1 cellular context compared by ENCODE assay signal in the genomic region with DNA sequence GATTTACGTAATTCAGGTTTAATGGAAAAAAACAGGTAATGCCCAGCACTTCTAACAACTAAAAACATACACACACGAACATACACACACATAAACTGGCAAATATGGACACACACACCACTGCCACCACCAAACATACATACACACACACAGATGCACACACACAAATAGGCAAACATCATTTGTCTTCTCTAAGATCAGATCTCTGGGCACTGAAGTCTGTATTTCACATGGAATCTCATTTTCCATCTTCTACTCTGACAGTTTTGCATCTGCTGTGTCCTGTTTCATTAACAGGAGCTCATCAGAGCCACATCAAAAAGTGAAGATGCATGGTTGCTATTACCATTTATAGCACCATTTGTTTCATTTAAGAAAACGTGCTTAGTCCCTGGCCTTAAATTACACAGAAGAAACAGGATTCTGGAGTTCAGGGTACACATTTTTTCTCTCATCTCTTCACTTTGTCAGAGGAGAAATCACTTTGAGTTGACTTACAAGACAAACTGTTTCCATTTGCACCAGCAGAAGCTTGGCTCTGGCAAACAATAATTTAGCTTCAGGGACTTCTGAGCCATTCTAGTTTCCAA.
TF ChIP-seq lines count a peak whose summit lies in the region.

No MANE protein-coding gene starts in this region.

TF ChIP-seq in K562, 482 proteins besides CTCF, POLR2A, EP300 and RAD21 (continued from another document):
- TF ChIP-seq IRF9 (tag; IDR thresholded peaks at IDR 0.05): no peak
- TF ChIP-seq ZNF134 (CRISPR knock-in tag; conservative IDR thresholded peaks at IDR 0.05): no peak
- TF ChIP-seq, protein P1, sequence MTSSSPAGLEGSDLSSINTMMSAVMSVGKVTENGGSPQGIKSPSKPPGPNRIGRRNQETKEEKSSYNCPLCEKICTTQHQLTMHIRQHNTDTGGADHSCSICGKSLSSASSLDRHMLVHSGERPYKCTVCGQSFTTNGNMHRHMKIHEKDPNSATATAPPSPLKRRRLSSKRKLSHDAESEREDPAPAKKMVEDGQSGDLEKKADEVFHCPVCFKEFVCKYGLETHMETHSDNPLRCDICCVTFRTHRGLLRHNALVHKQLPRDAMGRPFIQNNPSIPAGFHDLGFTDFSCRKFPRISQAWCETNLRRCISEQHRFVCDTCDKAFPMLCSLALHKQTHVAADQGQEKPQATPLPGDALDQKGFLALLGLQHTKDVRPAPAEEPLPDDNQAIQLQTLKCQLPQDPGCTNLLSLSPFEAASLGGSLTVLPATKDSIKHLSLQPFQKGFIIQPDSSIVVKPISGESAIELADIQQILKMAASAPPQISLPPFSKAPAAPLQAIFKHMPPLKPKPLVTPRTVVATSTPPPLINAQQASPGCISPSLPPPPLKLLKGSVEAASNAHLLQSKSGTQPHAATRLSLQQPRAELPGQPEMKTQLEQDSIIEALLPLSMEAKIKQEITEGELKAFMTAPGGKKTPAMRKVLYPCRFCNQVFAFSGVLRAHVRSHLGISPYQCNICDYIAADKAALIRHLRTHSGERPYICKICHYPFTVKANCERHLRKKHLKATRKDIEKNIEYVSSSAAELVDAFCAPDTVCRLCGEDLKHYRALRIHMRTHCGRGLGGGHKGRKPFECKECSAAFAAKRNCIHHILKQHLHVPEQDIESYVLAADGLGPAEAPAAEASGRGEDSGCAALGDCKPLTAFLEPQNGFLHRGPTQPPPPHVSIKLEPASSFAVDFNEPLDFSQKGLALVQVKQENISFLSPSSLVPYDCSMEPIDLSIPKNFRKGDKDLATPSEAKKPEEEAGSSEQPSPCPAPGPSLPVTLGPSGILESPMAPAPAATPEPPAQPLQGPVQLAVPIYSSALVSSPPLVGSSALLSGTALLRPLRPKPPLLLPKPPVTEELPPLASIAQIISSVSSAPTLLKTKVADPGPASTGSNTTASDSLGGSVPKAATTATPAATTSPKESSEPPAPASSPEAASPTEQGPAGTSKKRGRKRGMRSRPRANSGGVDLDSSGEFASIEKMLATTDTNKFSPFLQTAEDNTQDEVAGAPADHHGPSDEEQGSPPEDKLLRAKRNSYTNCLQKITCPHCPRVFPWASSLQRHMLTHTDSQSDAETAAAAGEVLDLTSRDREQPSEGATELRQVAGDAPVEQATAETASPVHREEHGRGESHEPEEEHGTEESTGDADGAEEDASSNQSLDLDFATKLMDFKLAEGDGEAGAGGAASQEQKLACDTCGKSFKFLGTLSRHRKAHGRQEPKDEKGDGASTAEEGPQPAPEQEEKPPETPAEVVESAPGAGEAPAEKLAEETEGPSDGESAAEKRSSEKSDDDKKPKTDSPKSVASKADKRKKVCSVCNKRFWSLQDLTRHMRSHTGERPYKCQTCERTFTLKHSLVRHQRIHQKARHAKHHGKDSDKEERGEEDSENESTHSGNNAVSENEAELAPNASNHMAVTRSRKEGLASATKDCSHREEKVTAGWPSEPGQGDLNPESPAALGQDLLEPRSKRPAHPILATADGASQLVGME (CRISPR knock-in tag; IDR thresholded peaks at IDR 0.05): no peak
- TF ChIP-seq, protein P2, sequence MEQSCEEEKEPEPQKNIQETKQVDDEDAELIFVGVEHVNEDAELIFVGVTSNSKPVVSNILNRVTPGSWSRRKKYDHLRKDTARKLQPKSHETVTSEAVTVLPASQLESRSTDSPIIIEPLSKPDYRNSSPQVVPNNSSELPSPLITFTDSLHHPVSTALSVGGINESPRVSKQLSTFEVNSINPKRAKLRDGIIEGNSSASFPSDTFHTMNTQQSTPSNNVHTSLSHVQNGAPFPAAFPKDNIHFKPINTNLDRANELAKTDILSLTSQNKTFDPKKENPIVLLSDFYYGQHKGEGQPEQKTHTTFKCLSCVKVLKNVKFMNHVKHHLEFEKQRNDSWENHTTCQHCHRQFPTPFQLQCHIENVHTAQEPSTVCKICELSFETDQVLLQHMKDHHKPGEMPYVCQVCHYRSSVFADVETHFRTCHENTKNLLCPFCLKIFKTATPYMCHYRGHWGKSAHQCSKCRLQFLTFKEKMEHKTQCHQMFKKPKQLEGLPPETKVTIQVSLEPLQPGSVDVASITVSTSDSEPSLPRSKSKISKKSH (CRISPR knock-in tag; IDR thresholded peaks at IDR 0.05): no peak
